ENCODE assay signal across 8 cellular contexts in the genomic region with DNA sequence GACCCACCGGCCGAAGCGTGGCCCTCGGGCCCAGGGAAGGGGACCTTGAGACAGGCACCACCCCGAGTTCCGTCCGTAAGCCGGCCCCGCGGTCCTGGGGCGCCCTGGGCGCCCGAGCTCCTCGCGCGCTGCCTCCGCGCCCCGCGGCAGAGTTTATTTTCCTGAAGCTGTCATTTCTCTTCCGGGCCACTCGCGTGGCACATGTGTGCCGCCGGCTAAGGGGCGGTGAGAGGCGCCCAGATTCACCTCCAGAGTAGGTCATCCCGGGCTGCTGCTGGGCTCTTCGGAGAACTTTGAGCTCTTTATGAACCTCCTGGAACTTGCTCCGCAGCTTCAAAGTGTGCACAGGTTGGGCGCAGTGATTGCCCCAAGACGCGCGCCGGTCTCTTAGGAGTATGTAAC. TPM values are rescaled to one million over a fixed set of nuclear protein-coding genes. Genes with fewer than 3 reads are reported as not detected.
A peak's percentile ranks its signal among the peaks of the same experiment; 100 is the strongest.
DNase-seq lines count a peak whose midpoint lies in the region; ATAC-seq, FAIRE-seq and TF ChIP-seq lines count a peak whose summit lies in the region.

No MANE protein-coding gene starts in this region.

- H3K27me3 Mint-ChIP-seq in WTC11 (ENCODE audit: low read depth) (no peaks in the 10 kb centered on the region), nephron (ENCODE audit: low read depth) (no peaks in the 10 kb centered on the region)

- H3K4me3 ChIP-seq in H1 (ENCODE audit: extremely low read depth in 1 of 4, insufficient read depth in 2 of 4, low read depth in 3 of 4, low read length in 4 of 4): peak overlapping the region; percentile 84 to 99 (median 86)

- WGBS in H1 (ENCODE audit: extremely low coverage in 1 of 2, insufficient coverage in 1 of 2, insufficient read length in 1 of 2, insufficient replicate concordance in 2 of 2, low coverage in 1 of 2, low lambda C conversion rate in 2 of 2, missing lambda C conversion rate in 1 of 2), 2 experiments: 1% methylated on average over 31 of the region's 35 CpGs; no CpG with 5 or more reads in 1 of the 2 experiments

- no peak overlapping the region for H3K18ac ChIP-seq in H1 (ENCODE audit: extremely low read depth, low read length)

- FAIRE-seq in H1 (lab: Jason Lieb, UNC): no peak

- no peak for DNase-seq in WTC11 (ENCODE audit: low spot score)
- no peak for DNase-seq in H1 (ENCODE audit: low read depth in 1 of 2, low spot score in 2 of 2)
- no peak for DNase-seq in NCI-H128 (lab: John Stamatoyannopoulos, UW; ENCODE audit: unreplicated experiment)

- H3K27ac Mint-ChIP-seq in WTC11 (peak overlapping the region; percentile 32; the same call in 1 of the 2 replicates), nephron (peak overlapping the region in 2 of 3 experiments; percentile 55 to 74)

- H3K9me3 ChIP-seq in H1 (ENCODE audit: insufficient read depth in 2 of 2, low read depth in 1 of 2, low read length in 1 of 2): no peaks in the 10 kb centered on the region

- no peak for TF ChIP-seq CTCF in WTC11 (IDR thresholded peaks at IDR 0.05)
- TF ChIP-seq CTCF in H1 (IDR thresholded peaks at IDR 0.05; ENCODE audit: control extremely low read depth in 1 of 3, insufficient read depth in 1 of 3, low read depth in 1 of 3, low read length in 3 of 3): no peak
- TF ChIP-seq CTCF in nephron (IDR thresholded peaks at IDR 0.05; ENCODE audit: unreplicated experiment in 3 of 3): no peak

- no peak for TF ChIP-seq RAD21 in H1 (IDR thresholded peaks at IDR 0.05 in 1 of 2, conservative IDR thresholded peaks at IDR 0.05 in 1 of 2; ENCODE audit: low read depth in 2 of 2, low read length in 2 of 2)

- no peak for TF ChIP-seq POLR2A in H1 (IDR thresholded peaks at IDR 0.05; ENCODE audit: control extremely low read depth in 1 of 2, low read depth in 2 of 2, low read length in 2 of 2)

- TF ChIP-seq EP300 in H1 (IDR thresholded peaks at IDR 0.05; ENCODE audit: borderline replicate concordance in 1 of 2, low read depth in 2 of 2, low read length in 2 of 2): no peak

- H3K27me3 ChIP-seq in H1 (replicated peaks in 1 of 4; ENCODE audit: control insufficient read depth in 3 of 4, extremely low read depth in 1 of 4, insufficient read depth in 3 of 4, low read length in 3 of 4): peaks cover 0 to 3% (median 0%) of the 10 kb centered on the region in 4 experiments; a peak in 1 of 7 replicates

- 0 out of 2 replicates have a peak overlapping the region, but pooled peaks have one; percentile 93 for H2BK5ac ChIP-seq in H1 (ENCODE audit: low read depth, low read length)

- H3K56ac ChIP-seq in H1 (replicated peaks; ENCODE audit: insufficient read length, low read depth, low read length): no peak overlapping the region

- no peak overlapping the region for H2BK12ac ChIP-seq in H1 (ENCODE audit: low read depth, low read length)

- peaks cover 7% of the 10 kb centered on the region for H3K79me1 ChIP-seq in H1 (ENCODE audit: low read depth, low read length)

- peak overlapping the region; percentile 87 to 96 (median 92) for H3K9ac ChIP-seq in H1 (replicated peaks in 1 of 4; ENCODE audit: extremely low read depth in 1 of 4, low read depth in 3 of 4, low read length in 3 of 4)

- no peak overlapping the region for H2BK15ac ChIP-seq in H1 (ENCODE audit: low read length)

- CTCF ChIA-PET in WTC11 (lab: Charles Lee): interaction anchor here (0.5 to 2.8 kb wide), 22 partner anchors 11 to 193 kb away, joined by 3 to 41 read pairs (median 3); no protein-coding TSS in a partner anchor
- CTCF ChIA-PET in H1 (lab: Charles Lee; ENCODE audit: partially characterized antibody): interaction anchor here (0.8 to 2.0 kb wide), 7 partner anchors 10 to 63 kb away, joined by 3 to 5 read pairs (median 4); no protein-coding TSS in a partner anchor

- H3K4me3 Mint-ChIP-seq in WTC11 (peak overlapping the region; percentile 88), nephron (peak overlapping the region; percentile 88 to 91 (median 91))

- H3K23me2 ChIP-seq in H1 (ENCODE audit: low read depth, low read length): peaks cover 8% of the 10 kb centered on the region

- H3K23ac ChIP-seq in H1 (ENCODE audit: insufficient read length): no peak overlapping the region

- no peak overlapping the region for H2AFZ ChIP-seq in H1 (ENCODE audit: low read length)

- peaks cover 0 to 12% (median under 1%) of the 10 kb centered on the region in 4 experiments; a peak in 2 of 8 replicates for H3K36me3 ChIP-seq in H1 (ENCODE audit: control insufficient read depth in 2 of 4, insufficient read depth in 4 of 4, low read length in 3 of 4)

- H2BK120ac ChIP-seq in H1 (replicated peaks; ENCODE audit: low read depth, low read length): no peak overlapping the region

- no peaks in the 10 kb centered on the region for H3K9me3 Mint-ChIP-seq in WTC11
- H3K9me3 Mint-ChIP-seq in nephron: no peaks in the 10 kb centered on the region

- no peak overlapping the region for H2BK20ac ChIP-seq in H1 (ENCODE audit: low read length)

- peaks cover 6 to 20% of the 10 kb centered on the region in 2 experiments for H4K20me1 ChIP-seq in H1 (replicated peaks in 1 of 2; ENCODE audit: control insufficient read depth in 1 of 2, insufficient read depth in 2 of 2, low read length in 2 of 2)

- H3K27ac ChIP-seq in H1 (ENCODE audit: low read depth, low read length): no peak overlapping the region

- H3K79me2 ChIP-seq in H1 (ENCODE audit: control insufficient read depth in 1 of 2, insufficient read depth in 2 of 2, low read length in 2 of 2): peaks cover 16 to 45% of the 10 kb centered on the region in 2 experiments

- H3K14ac ChIP-seq in H1 (ENCODE audit: insufficient read length): no peak overlapping the region

- peak overlapping the region; percentile 69 to 79 for H3K4me2 ChIP-seq in H1 (ENCODE audit: insufficient read depth in 1 of 2, low read depth in 2 of 2, low read length in 2 of 2)

- H3K36me3 Mint-ChIP-seq in WTC11: peaks cover 13% of the 10 kb centered on the region; the same call in 1 of the 2 replicates
- peaks cover 11% of the 10 kb centered on the region for H3K36me3 Mint-ChIP-seq in nephron (ENCODE audit: low read depth)

- H3K4me1 ChIP-seq in H1 (replicated peaks in 1 of 4; ENCODE audit: control insufficient read depth in 3 of 4, insufficient read depth in 4 of 4, low read length in 3 of 4): peaks cover 0 to 10% (median 5%) of the 10 kb centered on the region in 4 experiments; a peak in 5 of 7 replicates

- ATAC-seq in GM19023 (IDR thresholded peaks at IDR 0.05; ENCODE audit: unreplicated experiment): peak; percentile 11
- ATAC-seq in HG03432 (IDR thresholded peaks at IDR 0.05; ENCODE audit: unreplicated experiment): peak; percentile 31
- no peak for ATAC-seq in WTC11
- no peak for ATAC-seq in GM21786 (IDR thresholded peaks at IDR 0.05; ENCODE audit: unreplicated experiment)
- no peak for ATAC-seq in GM18519 (IDR thresholded peaks at IDR 0.05; ENCODE audit: low FRiP score, unreplicated experiment)

- H3K4me1 Mint-ChIP-seq in WTC11 (peaks cover 15% of the 10 kb centered on the region), nephron (peaks cover 14% of the 10 kb centered on the region)

- no peak overlapping the region for H4K91ac ChIP-seq in H1 (replicated peaks; ENCODE audit: insufficient read length, low read length)

- POLR2A ChIA-PET in WTC11 (lab: Charles Lee): interaction anchor here (1.2 to 1.5 kb wide), 2 partner anchors 11 to 62 kb away, joined by 5 to 14 read pairs; no protein-coding TSS in a partner anchor
- POLR2A ChIA-PET in H1 (lab: Charles Lee; ENCODE audit: partially characterized antibody): interaction anchor here (0.7 to 1.9 kb wide), 8 partner anchors 8 to 443 kb away, joined by 3 to 9 read pairs (median 4); a partner anchor contains a TSS

- H2AK5ac ChIP-seq in H1 (ENCODE audit: low read depth, low read length): no peak overlapping the region

- H4K5ac ChIP-seq in H1 (ENCODE audit: insufficient read length, low read depth, low read length): no peak overlapping the region

- peak overlapping the region; percentile 98 for H4K8ac ChIP-seq in H1 (ENCODE audit: extremely low read depth, insufficient read depth, low read length)

- no peak overlapping the region for H3K4ac ChIP-seq in H1 (replicated peaks; ENCODE audit: insufficient read length, low read depth, low read length)

TF ChIP-seq in WTC11, 78 proteins besides CTCF, POLR2A, EP300 and RAD21 (continues in another document):
- TF ChIP-seq JAZF1 (CRISPR knock-in tag; IDR thresholded peaks at IDR 0.05) (no peak), ZBTB21 (CRISPR knock-in tag; IDR thresholded peaks at IDR 0.05; ENCODE audit: borderline replicate concordance) (no peak), GABPB1 (CRISPR knock-in tag; IDR thresholded peaks at IDR 0.05) (no peak), CREB1 (CRISPR knock-in tag; IDR thresholded peaks at IDR 0.05) (no peak), CREM (CRISPR knock-in tag; IDR thresholded peaks at IDR 0.05) (no peak), NR1H2 (CRISPR knock-in tag; IDR thresholded peaks at IDR 0.05) (no peak)

TF ChIP-seq in H1, 55 proteins besides CTCF, POLR2A, EP300 and RAD21:
- peak in 1 of 2 experiments; percentile 52; a peak in 1 of 4 replicates for TF ChIP-seq SIN3A (conservative IDR thresholded peaks at IDR 0.05 in 1 of 2, IDR thresholded peaks at IDR 0.05 in 1 of 2; ENCODE audit: low read depth in 1 of 2, low read length in 2 of 2)
- no peak for TF ChIP-seq RNF2 (IDR thresholded peaks at IDR 0.05; ENCODE audit: borderline replicate concordance, low read depth, low read length, missing control alignments, poor library complexity, severe bottlenecking)
- TF ChIP-seq HDAC2 (IDR thresholded peaks at IDR 0.05; ENCODE audit: borderline replicate concordance in 1 of 2, low read depth in 2 of 2, low read length in 2 of 2): peak in 1 of 2 experiments; percentile 35; a peak in 1 of 4 replicates

RNA-seq across cellular contexts. Expression of a gene that starts 0.5 kb away (rescaled TPM):
- total RNA-seq in WTC11 (2021): 57.3 to 65.6 TPM (median 61.8 TPM) in 3 replicates
- total RNA-seq in H1 (2021; fragmentation: NEBNext Ultra II Directional; extraction: Animal tissue kit (Norgen Biotek cat#: 25700)): 70.3 and 73.2 TPM in 2 replicates
- polyA plus RNA-seq in H1 (2011; rRNA removed): 12.1 and 19.2 TPM in 2 replicates
- polyA plus RNA-seq in H1 (2011; cell fraction: cytosol; rRNA removed): 17.0 TPM
- polyA plus RNA-seq in H1 (2011; cell fraction: nucleus; rRNA removed): 42.7 TPM
- polyA plus RNA-seq in H1 (2012, experiment 1 of 2): 44.2 to 48.4 TPM (median 46.4 TPM) in 4 replicates
- polyA plus RNA-seq in H1 (2012, experiment 2 of 2): 35.2 TPM
- polyA plus RNA-seq in H1 (2013, experiment 1 of 2): 47.2 TPM
- 44.5 TPM for polyA plus RNA-seq in H1 (2013, experiment 2 of 2)
- 6.4 and 11.1 TPM in 2 replicates for polyA minus RNA-seq in H1 (2011; rRNA and poly(A)+ RNA removed)
- polyA minus RNA-seq in H1 (2011; cell fraction: cytosol; rRNA and poly(A)+ RNA removed): 19.7 TPM
- 18.5 TPM for polyA minus RNA-seq in H1 (2011; cell fraction: nucleus; rRNA and poly(A)+ RNA removed)

Comparison
In these comparisons a context has a peak if more than half of its experiments do, and no peak if none do; other contexts are left out.
1. ATAC-seq: peak in GM19023 (single experiment) and HG03432 (single experiment); none in WTC11 (single experiment), GM21786 (single experiment) and GM18519 (single experiment).